1 cellular context compared by ENCODE assay signal in genomic region chr19:58229255-58229639, GRCh38.
TF ChIP-seq lines count a peak whose summit lies in the region.

No MANE protein-coding gene starts in this region.

TF ChIP-seq in GM23338, 12 proteins besides CTCF, POLR2A, EP300 and RAD21 (continued from another document):
- TF ChIP-seq REST (IDR thresholded peaks at IDR 0.05; ENCODE audit: unreplicated experiment) = no peak
- TF ChIP-seq NANOG (IDR thresholded peaks at IDR 0.05; ENCODE audit: borderline replicate concordance) = no peak
- no peak for TF ChIP-seq ZNF462 (CRISPR knock-in tag; IDR thresholded peaks at IDR 0.05)
- no peak for TF ChIP-seq POLR2AphosphoS5 (IDR thresholded peaks at IDR 0.05; ENCODE audit: low read depth)
- no peak for TF ChIP-seq CREB1 (CRISPR knock-in tag; IDR thresholded peaks at IDR 0.05; ENCODE audit: low read depth)
- TF ChIP-seq EZH2phosphoT487 (IDR thresholded peaks at IDR 0.05; ENCODE audit: unreplicated experiment) = no peak
- no peak for TF ChIP-seq JUNB (IDR thresholded peaks at IDR 0.05; ENCODE audit: unreplicated experiment)
TF ChIP-seq in GM23338: peak in this region for 0.
